ENCODE assay signal across 8 cellular contexts in the genomic region with DNA sequence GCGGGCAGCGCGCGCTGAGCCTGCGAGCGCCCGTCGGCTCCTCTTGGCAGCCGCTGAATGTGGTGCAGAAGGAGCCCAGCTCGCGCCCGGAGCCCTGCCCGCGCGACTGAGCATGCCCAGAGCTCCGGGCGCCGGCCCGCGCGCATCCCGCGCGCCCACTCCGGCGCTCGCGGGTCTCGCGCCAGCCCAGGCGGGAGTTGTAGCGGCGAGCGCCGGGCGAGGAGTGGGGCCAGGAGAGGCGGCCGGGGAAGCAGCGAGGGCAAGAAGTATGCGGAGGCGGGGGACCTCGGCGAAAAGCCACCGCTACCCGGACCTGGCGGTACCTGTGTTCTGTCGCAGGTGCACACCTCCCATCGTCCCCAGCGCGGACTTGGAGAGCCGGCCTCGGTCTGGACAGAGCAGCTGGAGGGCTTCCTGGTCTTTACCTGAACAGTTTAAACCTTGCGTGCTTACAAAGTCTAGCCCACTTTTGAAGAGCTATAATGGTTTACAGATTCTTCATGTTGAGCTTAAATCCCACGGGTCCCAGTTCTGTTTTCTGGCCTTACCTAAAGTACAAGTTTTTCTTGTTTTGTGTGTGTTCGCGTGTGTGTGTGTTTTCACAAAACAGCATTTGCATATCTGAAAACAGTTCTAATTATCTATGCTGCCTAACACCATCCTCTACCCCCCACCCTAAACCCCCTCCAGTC. TPM values are rescaled to one million over a fixed set of nuclear protein-coding genes. Genes with fewer than 3 reads are reported as not detected.
DNase-seq lines count a peak whose midpoint lies in the region; ATAC-seq and TF ChIP-seq lines count a peak whose summit lies in the region.

Gene DDAH1, minus strand, starts transcription at position 61 of the 692 bp plus-strand sequence. CDS start 114 bp downstream, outside the sequence.

- DNase-seq in A673 (ENCODE audit: low spot score) = peak; percentile 84
- DNase-seq in GM12864 (ENCODE audit: low read depth) = no peak
- DNase-seq in NCI-H446 treated with DMSO at 0.1 percent for 48 hours (lab: John Stamatoyannopoulos, UW) = peak; percentile 48
- peak; percentile 74 for DNase-seq in left ventricle myocardium superior
- DNase-seq in ovary = peak; percentile 31 to 72 (median 57)
- no peak for DNase-seq in NK-92 (lab: John Stamatoyannopoulos, UW; ENCODE audit: unreplicated experiment)

- peak; percentile 70 for ATAC-seq in HG02885 (IDR thresholded peaks at IDR 0.05; ENCODE audit: poor library complexity, unreplicated experiment)
- peak; percentile 89 for ATAC-seq in left ventricle myocardium superior

- H3K36me3 ChIP-seq in A673 (ENCODE audit: insufficient read depth, low read length, poor library complexity, severe bottlenecking) (no peaks in the 10 kb centered on the region), ovary (no peaks in the 10 kb centered on the region)

- H3K27me3 ChIP-seq in A673 (replicated peaks; ENCODE audit: insufficient read depth, low read depth, low read length, poor library complexity) (no peaks in the 10 kb centered on the region), ovary (no peaks in the 10 kb centered on the region)

- CTCF ChIA-PET in A673 (lab: Charles Lee) = interaction anchor here (0.6 kb wide), 1 partner anchor 63 kb away, joined by 7 read pairs; no protein-coding TSS in a partner anchor

- H3K4me3 ChIP-seq in A673 (ENCODE audit: low read depth, low read length, poor library complexity, severe bottlenecking) (peak within 1 kb of the TSS; percentile 87), GM12864 (ENCODE audit: low read depth, low read length) (peak within 1 kb of the TSS; percentile 52), ovary (peak within 1 kb of the TSS; percentile 75)

- TF ChIP-seq POLR2A in ovary (IDR thresholded peaks at IDR 0.05) = no peak

- WGBS in ovary, 3 donors = 1 to 4% (median 1%) methylated on average over 23 to 56 of the region's 56 CpGs

- intact Hi-C loops in A673 (cut with micrococcal nuclease; ENCODE audit: unreplicated experiment) = no loop called here
- intact Hi-C loops in left ventricle myocardium superior (cut with micrococcal nuclease) = no loop called here
- intact Hi-C loops in ovary (cut with DNase I) = loop anchor here in 1 of 4 donors (10.0 kb wide), 1 partner anchor 150 kb away; no protein-coding TSS in a partner anchor

- no TSS peak for BruUV-seq in A673 (replicated peaks; lab: Mats Ljungman, UMichigan)

- POLR2A ChIA-PET in A673 (lab: Charles Lee; ENCODE audit: low non-redundant PET) = no interaction called here

- H3K4me1 ChIP-seq in A673 (ENCODE audit: insufficient read depth, low read length, poor library complexity, severe bottlenecking) (peaks cover 3% of the 10 kb centered on the region), ovary (ENCODE audit: insufficient read depth) (peaks cover 3% of the 10 kb centered on the region)

- TF ChIP-seq CTCF in A673 (conservative IDR thresholded peaks at IDR 0.05; ENCODE audit: low read depth, low read length) = no peak
- no peak for TF ChIP-seq CTCF in GM12864 (IDR thresholded peaks at IDR 0.05; ENCODE audit: low read depth, low read length, missing control alignments)
- no peak for TF ChIP-seq CTCF in ovary (IDR thresholded peaks at IDR 0.05)

- H3K27ac ChIP-seq in A673 (ENCODE audit: low read depth, low read length, poor library complexity, severe bottlenecking) (peak within 1 kb of the TSS; percentile 71), angular gyrus (ENCODE audit: low read depth, low read length) (peak within 1 kb of the TSS; percentile 30), ovary (peak within 1 kb of the TSS; percentile 30 to 32)

- no peaks in the 10 kb centered on the region for H3K9me3 ChIP-seq in A673 (ENCODE audit: low read depth, low read length, poor library complexity, severe bottlenecking)
- H3K9me3 ChIP-seq in ovary = no peaks in the 10 kb centered on the region

- no peak for TF ChIP-seq EP300 in ovary (IDR thresholded peaks at IDR 0.05)

RNA-seq across cellular contexts. Expression of gene DDAH1, which starts in this region (rescaled TPM):
- total RNA-seq in A673 (2021) (32.5 and 35.0 TPM in 2 replicates), left ventricle myocardium superior (4.1 TPM), ovary (10 to 100 TPM in 4 of 7 donors, 1 to 10 TPM in 3; 3.3 to 32.3 (median 11.7) TPM)
- polyA plus RNA-seq in ovary = 10 to 100 TPM in 1 of 2 donors, 1 to 10 TPM in 1; 4.5 to 27.6 TPM

Comparison
In these comparisons a context has a peak if more than half of its experiments do, and no peak if none do; other contexts are left out.
1. DNase-seq: peak in A673 (single experiment), NCI-H446 treated with DMSO at 0.1 percent for 48 hours (single experiment), left ventricle myocardium superior (single experiment) and ovary (5 of 5); none in GM12864 (single experiment) and NK-92 (single experiment).
2. Peak in every context shown above with its lines, with median percentiles within 50 percentile points of each other: H3K27ac ChIP-seq and H3K4me3 ChIP-seq.